Comparison of ENCODE assay signal across 19 cellular contexts in genomic region chr4:68951806-68952585, GRCh38. TPM values are rescaled to one million over a fixed set of nuclear protein-coding genes. Genes with fewer than 3 reads are reported as not detected.
DNase-seq lines count a peak whose midpoint lies in the region; ATAC-seq, FAIRE-seq and TF ChIP-seq lines count a peak whose summit lies in the region.
"Had no signal": no experiment of that assay in that cellular context is flagged by ENCODE, and none has a peak within 500 bp of the region (broad histone marks: within the 10 kb centered on the region; RNA-seq: fewer than 3 reads in every experiment).

No MANE protein-coding gene starts in this region.

- no peak overlapping the region for H3K4me3 ChIP-seq in pancreas
- H3K4me3 ChIP-seq: BLaER1 treated with 17β-estradiol and CSF1 and Interleukin-3, amounts not matched to agents 10 nM and 100 nM; HAP-1; SJSA1 had no signal

- no peaks in the 10 kb centered on the region for H3K9me3 ChIP-seq in pancreas
- H3K9me3 ChIP-seq: BLaER1 treated with 17β-estradiol and CSF1 and Interleukin-3, amounts not matched to agents 10 nM and 100 nM; HAP-1; SJSA1 had no signal

- H3K4me3 Mint-ChIP-seq in stimulated activated effector memory CD8-positive, alpha-beta T cell treated with anti-CD3 and anti-CD28 coated beads, Interleukin-12 subunit alpha, Interleukin-12 subunit beta, amount 100 ng/mL, for 72 hours, result no peak overlapping the region

- intact Hi-C loops in pancreas (cut with DNase I), result no loop called here

- no peak for DNase-seq in left lobe of liver (ENCODE audit: low spot score)
- no peak for DNase-seq in pancreas
- DNase-seq in NCI-H2081 treated with DMSO at 0.1 percent for 48 hours (lab: John Stamatoyannopoulos, UW), result no peak
- no peak for DNase-seq in HCEC 1CT
- no peak for DNase-seq in stimulated activated effector memory CD8-positive, alpha-beta T cell treated with anti-CD3 and anti-CD28 coated beads, Interleukin-12 subunit alpha, Interleukin-12 subunit beta, amount 100 ng/mL, for 72 hours (ENCODE audit: low spot score in 2 of 2)
- DNase-seq: GDM1, MV-4-11, NCI-H1436, NCI-H2029 treated with DMSO at 0.1 percent for 48 hours, NCI-H774 had no signal

- no peak overlapping the region for H3K27ac Mint-ChIP-seq in stimulated activated effector memory CD8-positive, alpha-beta T cell treated with anti-CD3 and anti-CD28 coated beads, Interleukin-12 subunit alpha, Interleukin-12 subunit beta, amount 100 ng/mL, for 72 hours

- no peaks in the 10 kb centered on the region for H3K27me3 ChIP-seq in pancreas
- H3K27me3 ChIP-seq: BLaER1 treated with 17β-estradiol and CSF1 and Interleukin-3, amounts not matched to agents 10 nM and 100 nM; SJSA1 had no signal

- ATAC-seq in GM18870 (IDR thresholded peaks at IDR 0.05; ENCODE audit: unreplicated experiment) (peak; percentile 23), left lobe of liver (peak; percentile 30), pancreas (peak; percentile 11 to 26 (median 24))
- ATAC-seq in stimulated activated effector memory CD8-positive, alpha-beta T cell treated with anti-CD3 and anti-CD28 coated beads, Interleukin-12 subunit alpha, Interleukin-12 subunit beta, amount 100 ng/mL, for 72 hours, result no peak

- 17 to 24% methylated on average over 2 of the region's 2 CpGs for WGBS in pancreas, 2 donors

- H3K36me3 ChIP-seq in pancreas, result no peaks in the 10 kb centered on the region
- H3K36me3 ChIP-seq: BLaER1 treated with 17β-estradiol and CSF1 and Interleukin-3, amounts not matched to agents 10 nM and 100 nM; HAP-1; SJSA1 had no signal

- no peaks in the 10 kb centered on the region for H3K4me1 Mint-ChIP-seq in stimulated activated effector memory CD8-positive, alpha-beta T cell treated with anti-CD3 and anti-CD28 coated beads, Interleukin-12 subunit alpha, Interleukin-12 subunit beta, amount 100 ng/mL, for 72 hours

- peak overlapping the region; percentile 15; the same call in 1 of the 2 replicates for H3K27ac ChIP-seq in VCaP
- H3K27ac ChIP-seq in pancreas, result peak overlapping the region; percentile 43 to 90 (median 79)
- H3K27ac ChIP-seq: BLaER1 treated with 17β-estradiol and CSF1 and Interleukin-3, amounts not matched to agents 10 nM and 100 nM; SJSA1 had no signal

- peaks cover 12 to 32% (median 29%) of the 10 kb centered on the region in 3 donors for H3K4me1 ChIP-seq in pancreas
- H3K4me1 ChIP-seq: HAP-1, SJSA1 had no signal

- peaks cover 3% of the 10 kb centered on the region for H3K9me3 Mint-ChIP-seq in stimulated activated effector memory CD8-positive, alpha-beta T cell treated with anti-CD3 and anti-CD28 coated beads, Interleukin-12 subunit alpha, Interleukin-12 subunit beta, amount 100 ng/mL, for 72 hours

- no peak for FAIRE-seq in pancreas (lab: Jason Lieb, UNC)
- FAIRE-seq: A204.1, GM12891, GM19239 had no signal

- H3K36me3 Mint-ChIP-seq in stimulated activated effector memory CD8-positive, alpha-beta T cell treated with anti-CD3 and anti-CD28 coated beads, Interleukin-12 subunit alpha, Interleukin-12 subunit beta, amount 100 ng/mL, for 72 hours, result no peaks in the 10 kb centered on the region

- TF ChIP-seq CTCF in VCaP (conservative IDR thresholded peaks at IDR 0.05), result no peak
- no peak for TF ChIP-seq CTCF in pancreas (IDR thresholded peaks at IDR 0.05)

RNA-seq across cellular contexts. Expression of gene UGT2A3, which starts 0.4 kb away (rescaled TPM):
- total RNA-seq in left lobe of liver (16.6 TPM), pancreas (10 to 100 TPM; 16.6 to 38.5 (median 26.9) TPM)
- polyA plus RNA-seq in pancreas, result 10 to 100 TPM in 1 of 2 donors, 1 to 10 TPM in 1; 6.5 to 27.1 TPM
- total RNA-seq: NCI-H460, SJSA1 had no signal
